27 cellular contexts compared by ENCODE assay signal in genomic region chr10:42937048-42937447, GRCh38.
"Had no signal": no experiment of that assay in that cellular context is flagged by ENCODE, and none has a peak within 500 bp of the region (broad histone marks: within the 10 kb centered on the region; RNA-seq: fewer than 3 reads in every experiment).

No MANE protein-coding gene starts in this region.

- DNase-seq: natural killer cell; occipital lobe; ovary; posterior cingulate gyrus; psoas muscle; right cardiac atrium; right lobe of liver; sigmoid colon; stimulated activated CD4-positive, alpha-beta T cell treated with anti-CD3 and anti-CD28 coated beads, Interleukin-15, amount 100 ng/mL, for 24 hours; stimulated activated CD4-positive, alpha-beta T cell treated with anti-CD3 and anti-CD28 coated beads, Interleukin-2, amount 100 ng/mL, for 48 hours; stimulated activated CD4-positive, alpha-beta T cell treated with anti-CD3 and anti-CD28 coated beads, Interleukin-4, amount 100 ng/mL, for 24 hours; stimulated activated naive B cell treated with anti-CD40 and anti-IgM and Interleukin-4, amounts not matched to agents 10 μg/mL and 1 μg/mL and 100 μg/mL, for 72 hours; stimulated activated naive CD4-positive, alpha-beta T cell treated with Interleukin-2 at 50 U/mL for 16 hours; stomach; thyroid gland; trophoblast cell; upper lobe of left lung had no signal

- H3K4me1 ChIP-seq: parathyroid adenoma, right lobe of liver had no signal

- H3K4me3 Mint-ChIP-seq: natural killer cell; nephron; neural progenitor cell; stimulated activated effector memory CD8-positive, alpha-beta T cell treated with anti-CD3 and anti-CD28 coated beads, Interleukin-12 subunit alpha, Interleukin-12 subunit beta, amount 100 ng/mL, for 72 hours; stimulated activated naive B cell treated with anti-CD40 and anti-IgM and Interleukin-4, amounts not matched to agents 10 μg/mL and 1 μg/mL and 100 μg/mL, for 72 hours; stimulated activated naive CD8-positive, alpha-beta T cell treated with anti-CD3 and anti-CD28 coated beads, Interleukin-15, Interleukin-2, amounts not matched to agents 100 ng/mL and 50 ng/mL, for 24 hours had no signal

- H3K27ac ChIP-seq: neural progenitor cell, ovary, parathyroid adenoma, psoas muscle, right lobe of liver, sigmoid colon, stomach, thoracic aorta, thyroid gland, tibial nerve, upper lobe of left lung, vagina had no signal

- H3K27me3 ChIP-seq: ovary, vagina had no signal

- H3K79me2 ChIP-seq: parathyroid adenoma had no signal

- ATAC-seq: natural killer cell; psoas muscle; right cardiac atrium; right lobe of liver; stimulated activated effector memory CD8-positive, alpha-beta T cell treated with anti-CD3 and anti-CD28 coated beads, Interleukin-12 subunit alpha, Interleukin-12 subunit beta, amount 100 ng/mL, for 72 hours; stimulated activated naive B cell treated with anti-CD40 and anti-IgM and Interleukin-4, amounts not matched to agents 10 μg/mL and 1 μg/mL and 100 μg/mL, for 72 hours had no signal

- H3K4me2 ChIP-seq: neural progenitor cell had no signal

- H3K9me3 ChIP-seq: ovary, psoas muscle, right lobe of liver, sigmoid colon, stomach, thoracic aorta, thyroid gland, tibial nerve, upper lobe of left lung, vagina had no signal

- H3K9ac ChIP-seq: neural progenitor cell, parathyroid adenoma had no signal

- H3K36me3 ChIP-seq: neural progenitor cell, ovary, right lobe of liver, sigmoid colon, stomach, thoracic aorta, thyroid gland, tibial nerve, upper lobe of left lung, vagina had no signal

- FAIRE-seq: small intestine had no signal

- H3K9me3 Mint-ChIP-seq: natural killer cell; nephron; neural progenitor cell; stimulated activated effector memory CD8-positive, alpha-beta T cell treated with anti-CD3 and anti-CD28 coated beads, Interleukin-12 subunit alpha, Interleukin-12 subunit beta, amount 100 ng/mL, for 72 hours; stimulated activated naive B cell treated with anti-CD40 and anti-IgM and Interleukin-4, amounts not matched to agents 10 μg/mL and 1 μg/mL and 100 μg/mL, for 72 hours; stimulated activated naive CD8-positive, alpha-beta T cell treated with anti-CD3 and anti-CD28 coated beads, Interleukin-15, Interleukin-2, amounts not matched to agents 100 ng/mL and 50 ng/mL, for 24 hours had no signal

- H3K27ac Mint-ChIP-seq: natural killer cell; nephron; neural progenitor cell; progenitor cell of endocrine pancreas; stimulated activated effector memory CD8-positive, alpha-beta T cell treated with anti-CD3 and anti-CD28 coated beads, Interleukin-12 subunit alpha, Interleukin-12 subunit beta, amount 100 ng/mL, for 72 hours; stimulated activated naive B cell treated with anti-CD40 and anti-IgM and Interleukin-4, amounts not matched to agents 10 μg/mL and 1 μg/mL and 100 μg/mL, for 72 hours; stimulated activated naive CD8-positive, alpha-beta T cell treated with anti-CD3 and anti-CD28 coated beads, Interleukin-15, Interleukin-2, amounts not matched to agents 100 ng/mL and 50 ng/mL, for 24 hours had no signal

- H3K36me3 Mint-ChIP-seq: natural killer cell; neural progenitor cell; stimulated activated effector memory CD8-positive, alpha-beta T cell treated with anti-CD3 and anti-CD28 coated beads, Interleukin-12 subunit alpha, Interleukin-12 subunit beta, amount 100 ng/mL, for 72 hours; stimulated activated naive B cell treated with anti-CD40 and anti-IgM and Interleukin-4, amounts not matched to agents 10 μg/mL and 1 μg/mL and 100 μg/mL, for 72 hours had no signal

- H3K4me3 ChIP-seq: neural progenitor cell, ovary, psoas muscle, right lobe of liver, sigmoid colon, stomach, thoracic aorta, thyroid gland, tibial nerve, upper lobe of left lung, vagina had no signal

- H2AFZ ChIP-seq: neural progenitor cell, parathyroid adenoma had no signal
